8 cellular contexts compared by ENCODE assay signal in the genomic region with DNA sequence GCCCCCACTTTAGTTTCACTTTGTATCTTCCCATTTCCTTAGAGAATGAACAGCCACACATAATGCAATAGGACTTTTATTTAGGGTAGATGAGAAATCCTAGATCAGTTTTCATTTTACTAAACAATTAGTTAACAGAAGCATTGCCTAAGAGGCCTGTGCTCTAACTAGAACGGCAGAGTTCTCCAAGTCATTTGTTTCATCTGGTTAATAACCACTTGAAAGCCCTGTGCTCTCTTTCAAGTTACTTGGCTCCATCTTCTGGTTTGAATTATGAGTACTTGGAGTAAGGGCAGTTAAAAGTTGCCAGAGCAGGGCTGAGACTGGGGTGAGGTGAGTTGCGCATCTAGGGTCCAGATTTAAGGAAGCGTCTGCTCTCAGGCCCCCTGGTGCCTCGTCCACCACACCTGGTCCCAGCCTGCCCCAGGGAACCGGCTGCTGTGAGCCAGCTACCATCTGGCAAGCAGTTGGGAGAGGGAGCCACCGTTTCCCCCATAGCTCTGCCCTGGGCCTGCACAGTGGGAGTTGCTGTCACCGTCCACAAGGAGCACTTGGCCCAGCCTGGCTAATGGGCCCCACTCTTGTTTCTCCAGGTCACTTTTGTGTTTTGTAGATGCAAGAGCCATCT. TPM values are rescaled to one million over a fixed set of nuclear protein-coding genes. Genes with fewer than 3 reads are reported as not detected.
DNase-seq lines count a peak whose midpoint lies in the region; ATAC-seq and TF ChIP-seq lines count a peak whose summit lies in the region.

No MANE protein-coding gene starts in this region.

- H3K27me3 ChIP-seq in HL-60 (ENCODE audit: insufficient read depth, poor library complexity, severe bottlenecking), result no peaks in the 10 kb centered on the region
- no peaks in the 10 kb centered on the region for H3K27me3 ChIP-seq in OCI-LY1 (ENCODE audit: insufficient read depth, low read length)

- H3K27ac ChIP-seq in HL-60 (replicated peaks), result peak overlapping the region; percentile 52
- H3K27ac ChIP-seq in OCI-LY1 (ENCODE audit: low read depth, low read length, poor library complexity, severe bottlenecking), result no peak overlapping the region

- H3K36me3 ChIP-seq in OCI-LY1 (ENCODE audit: insufficient read depth, low read length), result no peaks in the 10 kb centered on the region

- peaks cover 8% of the 10 kb centered on the region for H3K4me1 ChIP-seq in OCI-LY1 (ENCODE audit: insufficient read depth, low read length, severe bottlenecking)

- no peaks in the 10 kb centered on the region for H4K20me1 ChIP-seq in OCI-LY1 (ENCODE audit: insufficient read depth, low read length)

- H3K4me3 ChIP-seq in HL-60 (replicated peaks; ENCODE audit: insufficient read depth, low read length), result 0 out of 2 replicates have a peak overlapping the region, but pooled peaks have one; percentile 9
- no peak overlapping the region for H3K4me3 ChIP-seq in OCI-LY1 (ENCODE audit: low read depth, low read length, poor library complexity, severe bottlenecking)

- H3K9me2 ChIP-seq in OCI-LY1 (ENCODE audit: low read depth, low read length), result no peaks in the 10 kb centered on the region

- no peaks in the 10 kb centered on the region for H3K79me2 ChIP-seq in OCI-LY1 (ENCODE audit: insufficient read depth, low read length)

- 0 out of 2 replicates have a peak overlapping the region, but pooled peaks have one; percentile 74 for H2AFZ ChIP-seq in OCI-LY1 (ENCODE audit: low read length)

- H3K4me2 ChIP-seq in OCI-LY1 (ENCODE audit: low read length), result peak overlapping the region; percentile 46

- peak; percentile 26 for DNase-seq in COR-L47 (lab: John Stamatoyannopoulos, UW)
- DNase-seq in HL-60 (ENCODE audit: low read depth in 1 of 2, low spot score in 1 of 2), result peak in 1 of 2 experiments; percentile 71
- DNase-seq in central memory CD4-positive, alpha-beta T cell, result peak; percentile 6
- no peak for DNase-seq in left lobe of liver (ENCODE audit: low spot score)
- DNase-seq in stromal cell of bone marrow (ENCODE audit: low read depth), result peak; percentile 68
- no peak for DNase-seq in NCI-H187 (lab: John Stamatoyannopoulos, UW)

- no peak overlapping the region for H3K9ac ChIP-seq in OCI-LY1 (ENCODE audit: low read length)

- H3F3A ChIP-seq in OCI-LY1 (ENCODE audit: insufficient read depth, low read length), result no peaks in the 10 kb centered on the region

- TF ChIP-seq CTCF in HL-60 (IDR thresholded peaks at IDR 0.05; ENCODE audit: insufficient read depth, low read length) (peak; percentile 32), OCI-LY1 (IDR thresholded peaks at IDR 0.05; ENCODE audit: low read length) (peak; percentile 53; the same call in 1 of the 2 replicates)

- ATAC-seq in GM19328 (IDR thresholded peaks at IDR 0.05; ENCODE audit: unreplicated experiment) (peak; percentile 63), left lobe of liver (peak; percentile 77)

- no peaks in the 10 kb centered on the region for H3K9me3 ChIP-seq in OCI-LY1 (ENCODE audit: low read length)

RNA-seq across cellular contexts. Expression of a gene that starts 18.1 kb away (rescaled TPM):
- 3.1 TPM for total RNA-seq in left lobe of liver

Comparison
In these comparisons a context has a peak if more than half of its experiments do, and no peak if none do; other contexts are left out.
1. DNase-seq: peak in COR-L47 (single experiment), central memory CD4-positive, alpha-beta T cell (single experiment) and stromal cell of bone marrow (single experiment); none in left lobe of liver (single experiment) and NCI-H187 (0 of 2).